9 cellular contexts compared by ENCODE assay signal in the genomic region with DNA sequence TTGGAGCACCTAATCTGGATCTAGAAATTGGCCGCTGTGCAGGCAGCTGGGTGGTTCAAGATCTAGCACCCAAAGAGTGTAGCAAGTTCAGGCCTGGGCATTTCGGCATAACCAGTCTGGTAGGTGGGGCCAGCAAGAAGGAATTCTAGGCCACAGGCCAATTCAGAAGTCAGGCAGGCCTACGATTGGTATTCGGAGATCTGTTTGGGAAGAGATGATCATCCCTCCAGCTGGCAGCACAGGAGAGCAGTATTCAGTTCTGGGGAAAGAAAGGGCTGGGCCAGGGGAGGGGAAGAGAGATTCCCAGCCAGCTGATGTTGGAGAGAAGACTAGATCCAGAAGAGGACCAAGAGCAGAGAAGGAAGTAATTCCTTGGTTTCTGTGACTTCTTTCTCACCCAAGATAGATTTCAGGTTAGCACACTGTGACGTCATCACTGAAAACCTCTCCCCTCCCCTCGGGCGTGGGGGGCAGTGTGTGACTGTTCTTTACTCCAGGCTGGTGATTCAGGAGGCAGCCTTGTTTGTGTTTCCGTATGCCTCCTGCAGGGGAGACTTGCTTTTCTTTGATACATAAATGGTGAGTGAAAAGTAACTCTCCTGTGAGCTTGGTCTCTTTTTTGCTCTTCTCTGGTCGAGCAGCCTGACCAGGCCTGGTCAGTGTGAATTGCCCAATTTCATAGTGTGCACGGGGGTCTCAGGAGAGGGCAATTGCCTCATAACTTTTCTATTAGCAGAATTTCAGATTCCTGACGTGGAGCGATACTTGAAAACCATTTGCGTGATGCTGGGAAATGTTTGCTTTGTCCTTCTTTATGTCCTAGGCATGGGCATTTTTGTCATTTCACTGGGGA.
DNase-seq lines count a peak whose midpoint lies in the region; ATAC-seq and TF ChIP-seq lines count a peak whose summit lies in the region.
"Had no signal": no experiment of that assay in that cellular context is flagged by ENCODE, and none has a peak within 500 bp of the region (broad histone marks: within the 10 kb centered on the region; RNA-seq: fewer than 3 reads in every experiment).

No MANE protein-coding gene starts in this region.

- no peak overlapping the region for H3K9ac ChIP-seq in endodermal cell (ENCODE audit: extremely low read depth, low read length, poor library complexity, severe bottlenecking)

- H3K4me3 ChIP-seq in AG04449 (ENCODE audit: low read depth, low read length): no peak overlapping the region
- no peak overlapping the region for H3K4me3 ChIP-seq in endodermal cell (ENCODE audit: low read length)
- H3K4me3 ChIP-seq in mesodermal cell (ENCODE audit: extremely low read depth, insufficient read depth, low read length, poor library complexity, severe bottlenecking): no peak overlapping the region

- H3K9me3 ChIP-seq in endodermal cell (ENCODE audit: control insufficient read depth, low read length) (no peaks in the 10 kb centered on the region), mesodermal cell (ENCODE audit: control insufficient read depth, low read length) (no peaks in the 10 kb centered on the region)

- H3K27ac Mint-ChIP-seq in endodermal cell: peak overlapping the region; percentile 63
- H3K27ac Mint-ChIP-seq: dendritic cell treated with granulocyte-macrophage colony-stimulating factor and Interleukin-4, amounts not matched to agents 40 ng/mL and 50 ng/mL, for 4 days had no signal

- H3K9me3 Mint-ChIP-seq in endodermal cell: no peaks in the 10 kb centered on the region
- H3K9me3 Mint-ChIP-seq: dendritic cell treated with granulocyte-macrophage colony-stimulating factor and Interleukin-4, amounts not matched to agents 40 ng/mL and 50 ng/mL, for 4 days had no signal

- H3K27me3 Mint-ChIP-seq in endodermal cell (ENCODE audit: insufficient read depth): peaks cover 39% of the 10 kb centered on the region
- H3K27me3 Mint-ChIP-seq: dendritic cell treated with granulocyte-macrophage colony-stimulating factor and Interleukin-4, amounts not matched to agents 40 ng/mL and 50 ng/mL, for 4 days had no signal

- POLR2A ChIA-PET in AG04449 (lab: Yijun Ruan, JAX): no interaction called here

- TF ChIP-seq CTCF in AG04449 (IDR thresholded peaks at IDR 0.05; ENCODE audit: insufficient read depth, low read length, missing control alignments) (no peak), endodermal cell (conservative IDR thresholded peaks at IDR 0.05) (peak; percentile 47)

- peaks cover 5% of the 10 kb centered on the region for H3K4me1 ChIP-seq in endodermal cell (ENCODE audit: control insufficient read depth, insufficient read depth, low read length)
- peaks cover 24% of the 10 kb centered on the region for H3K4me1 ChIP-seq in mesodermal cell (ENCODE audit: control insufficient read depth, insufficient read depth, low read length, poor library complexity, severe bottlenecking)

- H3K4me3 Mint-ChIP-seq in endodermal cell: no peak overlapping the region
- H3K4me3 Mint-ChIP-seq: dendritic cell treated with granulocyte-macrophage colony-stimulating factor and Interleukin-4, amounts not matched to agents 40 ng/mL and 50 ng/mL, for 4 days had no signal

- H3K27ac ChIP-seq in endodermal cell (ENCODE audit: low read depth, low read length) (no peak overlapping the region), mesodermal cell (ENCODE audit: low read depth, low read length, severe bottlenecking) (peak overlapping the region; percentile 70)

- CTCF ChIA-PET in AG04449 (lab: Yijun Ruan, JAX): no interaction called here

- H3K36me3 ChIP-seq in endodermal cell (ENCODE audit: control insufficient read depth, insufficient read depth, low read length) (no peaks in the 10 kb centered on the region), mesodermal cell (ENCODE audit: control insufficient read depth, insufficient read depth, low read length) (peaks cover 8% of the 10 kb centered on the region)

- peaks cover 14% of the 10 kb centered on the region for H3K27me3 ChIP-seq in endodermal cell (ENCODE audit: control insufficient read depth, insufficient read depth, low read length, poor library complexity, severe bottlenecking)

- peaks cover 33% of the 10 kb centered on the region for H3K4me1 Mint-ChIP-seq in endodermal cell

- no peaks in the 10 kb centered on the region for H3K36me3 Mint-ChIP-seq in endodermal cell (ENCODE audit: low read depth)

- ATAC-seq in HG03095 (IDR thresholded peaks at IDR 0.05; ENCODE audit: unreplicated experiment) (no peak), GM18517 (IDR thresholded peaks at IDR 0.05; ENCODE audit: unreplicated experiment) (no peak)

- 73 to 90% methylated on average over 5 to 13 of the region's 13 CpGs for WGBS in endodermal cell (ENCODE audit: insufficient coverage in 1 of 2, insufficient read length in 1 of 2), 2 experiments
- 72 to 74% methylated on average over 9 to 10 of the region's 13 CpGs for WGBS in mesodermal cell (ENCODE audit: insufficient coverage in 2 of 2), 2 experiments

- DNase-seq in AG04449 (ENCODE audit: low read depth, low spot score) (peak; percentile 46), MV-4-11 (lab: John Stamatoyannopoulos, UW) (peak; percentile 42), endodermal cell (peak; percentile 66), NCI-H2227 treated with DMSO at 0.1 percent for 48 hours (lab: John Stamatoyannopoulos, UW) (no peak), OCI-M1 (lab: John Stamatoyannopoulos, UW) (no peak)

Comparison
In these comparisons a context has a peak if more than half of its experiments do, and no peak if none do; other contexts are left out.
1. DNase-seq: peak in AG04449 (single experiment), MV-4-11 (single experiment) and endodermal cell (single experiment); none in NCI-H2227 treated with DMSO at 0.1 percent for 48 hours (single experiment) and OCI-M1 (single experiment).